Comparison of ENCODE assay signal across 24 cellular contexts in the genomic region with DNA sequence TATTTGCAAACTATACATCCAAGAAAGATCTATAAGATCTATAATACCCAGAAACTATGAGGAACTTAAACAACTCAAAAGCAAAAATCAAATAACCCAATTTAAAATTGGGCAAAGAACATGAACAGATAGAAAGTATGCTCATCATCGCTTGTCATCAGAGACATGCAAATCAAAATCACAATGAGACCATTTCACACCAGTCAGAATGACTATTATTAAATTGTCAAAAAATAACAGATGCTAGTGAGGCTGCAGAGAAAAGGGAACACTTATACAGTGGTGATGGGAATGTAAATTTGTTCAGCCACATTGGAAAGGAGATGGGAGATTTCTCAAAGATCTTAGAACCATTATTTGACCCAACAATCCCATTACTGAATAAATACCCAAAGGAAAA.
"Had no signal": no experiment of that assay in that cellular context is flagged by ENCODE, and none has a peak within 500 bp of the region (broad histone marks: within the 10 kb centered on the region; RNA-seq: fewer than 3 reads in every experiment).

No MANE protein-coding gene starts in this region.

- ATAC-seq: effector memory CD8-positive, alpha-beta T cell; esophagus mucosa; foreskin keratinocyte; gastrocnemius medialis; gastroesophageal sphincter; heart left ventricle; heart right ventricle had no signal

- DNase-seq: colonic mucosa; cortex of kidney; dermis blood vessel endothelial cell; dorsolateral prefrontal cortex; effector CD4-positive, alpha-beta T cell; effector CD8-positive, alpha-beta T cell; effector memory CD4-positive, alpha-beta T cell; effector memory CD8-positive, alpha-beta T cell; endodermal cell; erythroblast; esophagus squamous epithelium; foreskin fibroblast; foreskin keratinocyte; foreskin melanocyte; gastrocnemius medialis; glutamatergic neuron; head of caudate nucleus; heart right ventricle had no signal

- H3K27ac ChIP-seq: colonic mucosa, coronary artery, dorsolateral prefrontal cortex, epithelial cell of prostate, esophagus muscularis mucosa, esophagus squamous epithelium, foreskin keratinocyte, gastrocnemius medialis, gastroesophageal sphincter, heart left ventricle, heart right ventricle had no signal

- H3K27me3 ChIP-seq: colonic mucosa, dorsolateral prefrontal cortex, esophagus muscularis mucosa, esophagus squamous epithelium, foreskin keratinocyte, gastrocnemius medialis, gastroesophageal sphincter, heart left ventricle, heart right ventricle had no signal

- H3K36me3 ChIP-seq: colonic mucosa, esophagus muscularis mucosa, esophagus squamous epithelium, gastrocnemius medialis, gastroesophageal sphincter, heart left ventricle, heart right ventricle had no signal

- H3K4me3 ChIP-seq: colonic mucosa, coronary artery, dorsolateral prefrontal cortex, esophagus muscularis mucosa, esophagus squamous epithelium, gastrocnemius medialis, gastroesophageal sphincter, heart left ventricle, heart right ventricle had no signal

- H3K9me3 ChIP-seq: colonic mucosa, esophagus squamous epithelium, gastrocnemius medialis, gastroesophageal sphincter had no signal
